In the genomic region with DNA sequence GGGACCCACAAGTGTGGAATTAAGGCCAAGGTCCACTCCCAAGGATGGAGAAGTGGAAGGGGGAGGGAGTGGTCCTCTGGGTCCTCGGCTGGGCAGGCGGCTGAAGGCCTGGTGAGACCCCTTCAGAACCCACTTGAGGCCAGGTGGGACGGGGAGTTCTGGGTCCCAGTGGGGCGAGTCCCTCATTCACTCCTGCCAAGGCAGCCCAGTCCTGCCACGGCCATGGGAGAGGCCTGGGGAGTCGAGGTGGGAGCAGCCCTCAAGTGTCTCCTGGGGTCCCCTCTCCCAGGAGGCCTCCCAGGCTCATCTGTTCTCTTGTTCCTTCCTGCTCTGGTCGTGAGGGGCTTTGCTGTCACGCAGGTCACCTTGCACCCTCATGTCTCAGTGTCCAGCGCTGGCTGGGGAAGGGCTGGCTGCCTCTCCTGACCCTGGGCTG, we compare ENCODE assay signal across 11 cellular contexts. TPM values are rescaled to one million over a fixed set of nuclear protein-coding genes. Genes with fewer than 3 reads are reported as not detected.
DNase-seq lines count a peak whose midpoint lies in the region; ATAC-seq, FAIRE-seq and TF ChIP-seq lines count a peak whose summit lies in the region.
"Had no signal": no experiment of that assay in that cellular context is flagged by ENCODE, and none has a peak within 500 bp of the region (broad histone marks: within the 10 kb centered on the region; RNA-seq: fewer than 3 reads in every experiment).

No MANE protein-coding gene starts in this region.

- H3K27ac ChIP-seq in stomach, result peak overlapping the region in 4 of 5 donors; percentile 4 to 78 (median 53)

- TF ChIP-seq EP300 in stomach (IDR thresholded peaks at IDR 0.05), result no peak

- intact Hi-C loops in stomach (cut with DNase I; ENCODE audit: low total_unique reads), result no loop called here

- H3K4me3 Mint-ChIP-seq in activated T-cell treated with anti-CD3 and anti-CD28 coated beads, Interleukin-2, amount 50 U/mL, for 4 hours, result peak overlapping the region; percentile 21
- peak overlapping the region; percentile 60 for H3K4me3 Mint-ChIP-seq in central memory CD8-positive, alpha-beta T cell

- no peaks in the 10 kb centered on the region for H3K27me3 ChIP-seq in stomach
- H3K27me3 ChIP-seq: esophagus muscularis mucosa, pancreas had no signal

- no peak for FAIRE-seq in GM12891 (lab: Jason Lieb, UNC)
- FAIRE-seq: pancreas had no signal

- no peaks in the 10 kb centered on the region for H3K27me3 Mint-ChIP-seq in activated T-cell treated with anti-CD3 and anti-CD28 coated beads, Interleukin-2, amount 50 U/mL, for 4 hours (ENCODE audit: low read depth)
- H3K27me3 Mint-ChIP-seq in central memory CD8-positive, alpha-beta T cell, result no peaks in the 10 kb centered on the region

- no peaks in the 10 kb centered on the region for H3K36me3 Mint-ChIP-seq in activated T-cell treated with anti-CD3 and anti-CD28 coated beads, Interleukin-2, amount 50 U/mL, for 4 hours (ENCODE audit: insufficient read depth)
- H3K36me3 Mint-ChIP-seq in central memory CD8-positive, alpha-beta T cell (ENCODE audit: insufficient read depth), result peaks cover 2% of the 10 kb centered on the region

- H3K9me3 ChIP-seq in stomach, result no peaks in the 10 kb centered on the region
- H3K9me3 ChIP-seq: pancreas had no signal

- no peak for TF ChIP-seq CTCF in stomach (IDR thresholded peaks at IDR 0.05)

- ATAC-seq in activated T-cell treated with anti-CD3 and anti-CD28 coated beads, Interleukin-2, amount 50 U/mL, for 4 hours, result no peak
- peak; percentile 3 for ATAC-seq in HG03571 (IDR thresholded peaks at IDR 0.05; ENCODE audit: unreplicated experiment)
- peak; percentile 4 for ATAC-seq in central memory CD8-positive, alpha-beta T cell (replicated peaks; ENCODE audit: extremely low read depth, poor library complexity, severe bottlenecking)
- no peak for ATAC-seq in GM19324 (IDR thresholded peaks at IDR 0.05; ENCODE audit: low FRiP score, unreplicated experiment)

- H3K4me3 ChIP-seq in stomach, result no peak overlapping the region
- H3K4me3 ChIP-seq: esophagus muscularis mucosa, pancreas had no signal

- 82 to 92% (median 90%) methylated on average over 8 to 9 of the region's 9 CpGs for WGBS in stomach, 5 donors

- H3K36me3 ChIP-seq in stomach, result no peaks in the 10 kb centered on the region
- H3K36me3 ChIP-seq: esophagus muscularis mucosa, pancreas had no signal

- H3K27ac Mint-ChIP-seq in central memory CD8-positive, alpha-beta T cell (ENCODE audit: low read depth), result peak overlapping the region; percentile 82

- H3K4me1 Mint-ChIP-seq in activated T-cell treated with anti-CD3 and anti-CD28 coated beads, Interleukin-2, amount 50 U/mL, for 4 hours (ENCODE audit: low read depth), result peaks cover 54% of the 10 kb centered on the region
- H3K4me1 Mint-ChIP-seq in central memory CD8-positive, alpha-beta T cell, result peaks cover 47% of the 10 kb centered on the region

- peaks cover 19% of the 10 kb centered on the region for H3K9me3 Mint-ChIP-seq in activated T-cell treated with anti-CD3 and anti-CD28 coated beads, Interleukin-2, amount 50 U/mL, for 4 hours
- H3K9me3 Mint-ChIP-seq in central memory CD8-positive, alpha-beta T cell, result peaks cover 9% of the 10 kb centered on the region

- peaks cover 12 to 51% (median 39%) of the 10 kb centered on the region in 4 donors for H3K4me1 ChIP-seq in stomach

- DNase-seq in activated T-cell treated with anti-CD3 and anti-CD28 coated beads, Interleukin-2, amount 50 U/mL, for 4 hours, result no peak
- DNase-seq in activated T-cell treated with anti-CD3 and anti-CD28 coated beads, Interleukin-2, amount 50 U/mL, for 1 hour, result no peak
- DNase-seq in central memory CD8-positive, alpha-beta T cell (ENCODE audit: low spot score in 2 of 2), result no peak
- DNase-seq in stomach, result no peak
- no peak for DNase-seq in GM12891 (ENCODE audit: insufficient read length, low spot score)
- DNase-seq in NCI-H446 treated with DMSO at 0.1 percent for 48 hours (lab: John Stamatoyannopoulos, UW), result no peak
- DNase-seq: NCI-H1092 had no signal

- no peak for TF ChIP-seq POLR2A in stomach (IDR thresholded peaks at IDR 0.05)
- TF ChIP-seq POLR2A in GM12891 (IDR thresholded peaks at IDR 0.05; ENCODE audit: low read depth, low read length), result no peak

TF ChIP-seq in GM12891, 5 proteins besides CTCF, POLR2A, EP300 and RAD21:
- no peak for TF ChIP-seq SPI1 (IDR thresholded peaks at IDR 0.05; ENCODE audit: low read depth, low read length)
- TF ChIP-seq TAF1 (IDR thresholded peaks at IDR 0.05; ENCODE audit: low read depth, low read length), result no peak
- no peak for TF ChIP-seq POU2F2 (IDR thresholded peaks at IDR 0.05; ENCODE audit: low read depth, low read length)
- TF ChIP-seq PAX5 (IDR thresholded peaks at IDR 0.05; ENCODE audit: insufficient read depth, low read length, severe bottlenecking), result no peak
- no peak for TF ChIP-seq POLR2AphosphoS5 (IDR thresholded peaks at IDR 0.05; ENCODE audit: low read depth, low read length)

RNA-seq across cellular contexts. Expression of a gene that starts 6.1 kb away (rescaled TPM):
- 10 to 100 TPM; 72.2 to 77.9 (median 76.7) TPM for total RNA-seq in activated T-cell treated with anti-CD3 and anti-CD28 coated beads, Interleukin-2, amount 50 U/mL, for 4 hours
- 100 to 1,000 TPM in 2 of 5 donors, 10 to 100 TPM in 3; 31.8 to 151 (median 89.9) TPM for total RNA-seq in stomach
- polyA plus RNA-seq in stomach, result 10 to 100 TPM in 2 of 3 donors, 1 to 10 TPM in 1; 9.0 to 26.7 (median 11.1) TPM
- 26.2 TPM for polyA plus RNA-seq in GM12891 (2012; ENCODE audit: low read depth, missing spikeins)

RNA-seq across cellular contexts. Expression of a gene that starts 30.7 kb away (rescaled TPM):
- total RNA-seq in activated T-cell treated with anti-CD3 and anti-CD28 coated beads, Interleukin-2, amount 50 U/mL, for 4 hours, result 100 to 1,000 TPM in 2 of 3 donors, 10 to 100 TPM in 1; 95.4 to 116 (median 101) TPM
- total RNA-seq in stomach, result 100 to 1,000 TPM in 2 of 5 donors, 10 to 100 TPM in 3; 18.7 to 194 (median 59.6) TPM
- 10 to 100 TPM; 36.1 to 42.5 (median 37.6) TPM for polyA plus RNA-seq in stomach
- 40.6 TPM for polyA plus RNA-seq in GM12891 (2012; ENCODE audit: low read depth, missing spikeins)

RNA-seq across cellular contexts. Expression of a gene that starts 56.8 kb away (rescaled TPM):
- 100 to 1,000 TPM; 147 to 175 (median 153) TPM for total RNA-seq in activated T-cell treated with anti-CD3 and anti-CD28 coated beads, Interleukin-2, amount 50 U/mL, for 4 hours
- 1,000 to 10,000 TPM in 1 of 5 donors, 100 to 1,000 TPM in 4; 162 to 1,174 (median 290) TPM for total RNA-seq in stomach
- 100 to 1,000 TPM; 103 to 197 (median 127) TPM for polyA plus RNA-seq in stomach
- polyA plus RNA-seq in GM12891 (2012; ENCODE audit: low read depth, missing spikeins), result 112 TPM

Comparison
In these comparisons a context has a peak if more than half of its experiments do, and no peak if none do; other contexts are left out.
1. ATAC-seq: peak in HG03571 (single experiment) and central memory CD8-positive, alpha-beta T cell (single experiment); none in activated T-cell treated with anti-CD3 and anti-CD28 coated beads, Interleukin-2, amount 50 U/mL, for 4 hours (0 of 2) and GM19324 (single experiment).